12 cellular contexts compared by ENCODE assay signal in genomic region chr19:38496603-38497487, GRCh38.
"Had no signal": no experiment of that assay in that cellular context is flagged by ENCODE, and none has a peak within 500 bp of the region (broad histone marks: within the 10 kb centered on the region; RNA-seq: fewer than 3 reads in every experiment).

No MANE protein-coding gene starts in this region.

- DNase-seq: activated CD4-positive, alpha-beta memory T cell treated with anti-CD3 and anti-CD28 coated beads for 36 hours; activated CD8-positive, alpha-beta memory T cell treated with anti-CD3 and anti-CD28 coated beads, Interleukin-2, amount 10 ng/mL, durations not matched to agents 7 days and 5 days; activated naive CD4-positive, alpha-beta T cell treated with anti-CD3 and anti-CD28 coated beads for 36 hours; activated T-cell treated with anti-CD3 and anti-CD28 coated beads, Interleukin-2, amount 50 U/mL, for 1 hour; erythroblast; hippocampal formation; stimulated activated CD4-positive, alpha-beta T cell treated with anti-CD3 and anti-CD28 coated beads, Interleukin-2, amount 100 ng/mL, for 48 hours; stimulated activated naive B cell treated with anti-CD40 and anti-IgM and Interleukin-4, amounts not matched to agents 10 μg/mL and 1 μg/mL and 100 μg/mL, for 72 hours; tibial artery had no signal

- H3K27ac ChIP-seq: cardiac muscle cell, tibial artery had no signal

- H3K36me3 ChIP-seq: cardiac muscle cell, tibial artery had no signal

- H3K27me3 ChIP-seq: cardiac muscle cell had no signal

- H3K9me3 ChIP-seq: tibial artery had no signal

- H3K4me1 ChIP-seq: tibial artery had no signal

- H3K4me3 ChIP-seq: cardiac muscle cell, tibial artery had no signal

- FAIRE-seq: colon, urothelium cell line had no signal

- ATAC-seq: activated CD8-positive, alpha-beta memory T cell treated with anti-CD3 and anti-CD28 coated beads, Interleukin-2, amount 10 ng/mL, durations not matched to agents 7 days and 5 days; stimulated activated naive B cell treated with anti-CD40 and anti-IgM and Interleukin-4, amounts not matched to agents 10 μg/mL and 1 μg/mL and 100 μg/mL, for 72 hours had no signal
